Comparison of ENCODE assay signal across 6 cellular contexts in genomic region chr5:24712047-24712446, GRCh38.
"Had no signal": no experiment of that assay in that cellular context is flagged by ENCODE, and none has a peak within 500 bp of the region (broad histone marks: within the 10 kb centered on the region; RNA-seq: fewer than 3 reads in every experiment).

No MANE protein-coding gene starts in this region.

- ATAC-seq: HepG2, K562 had no signal

- H3K4me3 Mint-ChIP-seq: IgD-negative memory B cell had no signal

- H3K27me3 Mint-ChIP-seq: IgD-negative memory B cell had no signal

- DNase-seq: IMR-90, KBM-7, KG1 had no signal

- H3K27ac Mint-ChIP-seq: IgD-negative memory B cell had no signal

- H3K36me3 Mint-ChIP-seq: IgD-negative memory B cell had no signal

- H3K4me1 Mint-ChIP-seq: IgD-negative memory B cell had no signal
